Comparison of ENCODE assay signal across 1 cellular context in the genomic region with DNA sequence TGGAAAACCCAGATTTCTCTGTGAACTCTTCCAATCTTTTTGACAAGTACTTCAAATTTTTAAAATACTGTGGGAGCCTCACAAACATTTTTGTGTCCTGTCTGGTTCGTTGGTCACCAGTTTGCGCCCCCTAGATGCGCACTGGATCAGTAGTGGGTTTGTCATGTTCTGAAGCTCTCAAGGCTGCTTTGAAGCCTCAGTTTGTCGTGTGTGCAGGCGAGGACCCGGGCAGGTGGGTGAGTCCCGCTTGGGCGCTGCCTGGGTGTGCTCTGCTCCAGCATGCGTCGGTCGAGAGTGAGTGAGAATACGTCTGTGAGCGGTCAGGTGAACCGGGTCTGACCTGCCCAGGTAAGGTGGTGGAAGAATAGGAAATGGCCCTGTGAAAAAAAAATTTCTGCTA.
TF ChIP-seq lines count a peak whose summit lies in the region.

No MANE protein-coding gene starts in this region.

TF ChIP-seq in WTC11, 78 proteins besides CTCF, POLR2A, EP300 and RAD21 (continued from another document):
- no peak for TF ChIP-seq E2F5 (CRISPR knock-in tag; IDR thresholded peaks at IDR 0.05)
- TF ChIP-seq FOXJ3 (CRISPR knock-in tag; IDR thresholded peaks at IDR 0.05; ENCODE audit: borderline replicate concordance): no peak
- TF ChIP-seq, protein P1, sequence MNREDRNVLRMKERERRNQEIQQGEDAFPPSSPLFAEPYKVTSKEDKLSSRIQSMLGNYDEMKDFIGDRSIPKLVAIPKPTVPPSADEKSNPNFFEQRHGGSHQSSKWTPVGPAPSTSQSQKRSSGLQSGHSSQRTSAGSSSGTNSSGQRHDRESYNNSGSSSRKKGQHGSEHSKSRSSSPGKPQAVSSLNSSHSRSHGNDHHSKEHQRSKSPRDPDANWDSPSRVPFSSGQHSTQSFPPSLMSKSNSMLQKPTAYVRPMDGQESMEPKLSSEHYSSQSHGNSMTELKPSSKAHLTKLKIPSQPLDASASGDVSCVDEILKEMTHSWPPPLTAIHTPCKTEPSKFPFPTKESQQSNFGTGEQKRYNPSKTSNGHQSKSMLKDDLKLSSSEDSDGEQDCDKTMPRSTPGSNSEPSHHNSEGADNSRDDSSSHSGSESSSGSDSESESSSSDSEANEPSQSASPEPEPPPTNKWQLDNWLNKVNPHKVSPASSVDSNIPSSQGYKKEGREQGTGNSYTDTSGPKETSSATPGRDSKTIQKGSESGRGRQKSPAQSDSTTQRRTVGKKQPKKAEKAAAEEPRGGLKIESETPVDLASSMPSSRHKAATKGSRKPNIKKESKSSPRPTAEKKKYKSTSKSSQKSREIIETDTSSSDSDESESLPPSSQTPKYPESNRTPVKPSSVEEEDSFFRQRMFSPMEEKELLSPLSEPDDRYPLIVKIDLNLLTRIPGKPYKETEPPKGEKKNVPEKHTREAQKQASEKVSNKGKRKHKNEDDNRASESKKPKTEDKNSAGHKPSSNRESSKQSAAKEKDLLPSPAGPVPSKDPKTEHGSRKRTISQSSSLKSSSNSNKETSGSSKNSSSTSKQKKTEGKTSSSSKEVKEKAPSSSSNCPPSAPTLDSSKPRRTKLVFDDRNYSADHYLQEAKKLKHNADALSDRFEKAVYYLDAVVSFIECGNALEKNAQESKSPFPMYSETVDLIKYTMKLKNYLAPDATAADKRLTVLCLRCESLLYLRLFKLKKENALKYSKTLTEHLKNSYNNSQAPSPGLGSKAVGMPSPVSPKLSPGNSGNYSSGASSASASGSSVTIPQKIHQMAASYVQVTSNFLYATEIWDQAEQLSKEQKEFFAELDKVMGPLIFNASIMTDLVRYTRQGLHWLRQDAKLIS (CRISPR knock-in tag; IDR thresholded peaks at IDR 0.05; ENCODE audit: borderline replicate concordance): no peak
- TF ChIP-seq, protein P2, sequence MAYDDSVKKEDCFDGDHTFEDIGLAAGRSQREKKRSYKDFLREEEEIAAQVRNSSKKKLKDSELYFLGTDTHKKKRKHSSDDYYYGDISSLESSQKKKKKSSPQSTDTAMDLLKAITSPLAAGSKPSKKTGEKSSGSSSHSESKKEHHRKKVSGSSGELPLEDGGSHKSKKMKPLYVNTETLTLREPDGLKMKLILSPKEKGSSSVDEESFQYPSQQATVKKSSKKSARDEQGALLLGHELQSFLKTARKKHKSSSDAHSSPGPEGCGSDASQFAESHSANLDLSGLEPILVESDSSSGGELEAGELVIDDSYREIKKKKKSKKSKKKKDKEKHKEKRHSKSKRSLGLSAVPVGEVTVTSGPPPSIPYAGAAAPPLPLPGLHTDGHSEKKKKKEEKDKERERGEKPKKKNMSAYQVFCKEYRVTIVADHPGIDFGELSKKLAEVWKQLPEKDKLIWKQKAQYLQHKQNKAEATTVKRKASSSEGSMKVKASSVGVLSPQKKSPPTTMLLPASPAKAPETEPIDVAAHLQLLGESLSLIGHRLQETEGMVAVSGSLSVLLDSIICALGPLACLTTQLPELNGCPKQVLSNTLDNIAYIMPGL (CRISPR knock-in tag; IDR thresholded peaks at IDR 0.05): no peak
- no peak for TF ChIP-seq ZNF232 (CRISPR knock-in tag; IDR thresholded peaks at IDR 0.05)
- TF ChIP-seq, protein P3, sequence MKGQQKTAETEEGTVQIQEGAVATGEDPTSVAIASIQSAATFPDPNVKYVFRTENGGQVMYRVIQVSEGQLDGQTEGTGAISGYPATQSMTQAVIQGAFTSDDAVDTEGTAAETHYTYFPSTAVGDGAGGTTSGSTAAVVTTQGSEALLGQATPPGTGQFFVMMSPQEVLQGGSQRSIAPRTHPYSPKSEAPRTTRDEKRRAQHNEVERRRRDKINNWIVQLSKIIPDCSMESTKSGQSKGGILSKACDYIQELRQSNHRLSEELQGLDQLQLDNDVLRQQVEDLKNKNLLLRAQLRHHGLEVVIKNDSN (CRISPR knock-in tag; IDR thresholded peaks at IDR 0.05): no peak
- TF ChIP-seq ATF6 (CRISPR knock-in tag; IDR thresholded peaks at IDR 0.05): no peak
